ENCODE assay signal across 8 cellular contexts in genomic region chr1:209692745-209693504, GRCh38. TPM values are rescaled to one million over a fixed set of nuclear protein-coding genes. Genes with fewer than 3 reads are reported as not detected.
DNase-seq lines count a peak whose midpoint lies in the region; ATAC-seq and TF ChIP-seq lines count a peak whose summit lies in the region.

No MANE protein-coding gene starts in this region.

- ATAC-seq in HG02763 (IDR thresholded peaks at IDR 0.05; ENCODE audit: unreplicated experiment) (peak; percentile 55), HG02840 (IDR thresholded peaks at IDR 0.05; ENCODE audit: low FRiP score, unreplicated experiment) (no peak)

- intact Hi-C loops in mammary epithelial cell (cut with micrococcal nuclease): loop anchor here (1.0 kb wide), 7 partner anchors 37 to 124 kb away; no protein-coding TSS in a partner anchor

- H4K20me1 ChIP-seq in mammary epithelial cell (ENCODE audit: insufficient read depth, low read length): no peaks in the 10 kb centered on the region

- dilution Hi-C loops in mammary epithelial cell (cut with HindIII; ENCODE audit: low sequenced_read_pairs): no loop called here

- peak overlapping the region; percentile 71 for H3K9ac ChIP-seq in mammary epithelial cell (ENCODE audit: insufficient read depth, low read length)

- no peaks in the 10 kb centered on the region for H3K36me3 ChIP-seq in WERI-Rb-1
- no peaks in the 10 kb centered on the region for H3K36me3 ChIP-seq in mammary epithelial cell (ENCODE audit: insufficient read depth, low read length)

- 0% methylated on average over 3 of the region's 3 CpGs for WGBS in mammary epithelial cell (ENCODE audit: low coverage, missing lambda C conversion rate)

- H3K27me3 ChIP-seq in WERI-Rb-1 (ENCODE audit: insufficient read depth, low read depth, severe bottlenecking) (peaks cover 50% of the 10 kb centered on the region), mammary epithelial cell (ENCODE audit: insufficient read depth, low read length) (no peaks in the 10 kb centered on the region)

- peaks cover 17% of the 10 kb centered on the region for H3K79me2 ChIP-seq in mammary epithelial cell (ENCODE audit: insufficient read depth, low read length)

- H3K27ac ChIP-seq in WERI-Rb-1 (no peak overlapping the region), mammary epithelial cell (ENCODE audit: insufficient read depth, low read depth, low read length) (peak overlapping the region; percentile 85)

- peak; percentile 64 for TF ChIP-seq CTCF in WERI-Rb-1 (IDR thresholded peaks at IDR 0.05; ENCODE audit: low read depth, low read length)
- peak; percentile 80 to 83 for TF ChIP-seq CTCF in mammary epithelial cell (conservative IDR thresholded peaks at IDR 0.05 in 1 of 2, IDR thresholded peaks at IDR 0.05 in 1 of 2; ENCODE audit: extremely low read depth in 1 of 2, insufficient read depth in 1 of 2, low read depth in 1 of 2, low read length in 2 of 2)

- H2AFZ ChIP-seq in mammary epithelial cell (ENCODE audit: low read depth, low read length): peak overlapping the region; percentile 81

- H3K4me2 ChIP-seq in mammary epithelial cell (ENCODE audit: insufficient read depth, low read depth, low read length): peak overlapping the region; percentile 76

- H3K4me3 ChIP-seq in WERI-Rb-1 (ENCODE audit: low read depth, low read length) (no peak overlapping the region), mammary epithelial cell (replicated peaks in 1 of 3; ENCODE audit: insufficient read depth in 1 of 3, low read depth in 2 of 3, low read length in 3 of 3) (peak overlapping the region in 1 of 3 experiments; percentile 13)

- H3K4me1 ChIP-seq in mammary epithelial cell (ENCODE audit: insufficient read depth, low read length): peaks cover 41% of the 10 kb centered on the region

- CTCF ChIA-PET in mammary epithelial cell (lab: Charles Lee; ENCODE audit: low non-redundant PET): interaction anchor here (0.9 kb wide), 1 partner anchor 55 kb away, joined by 4 read pairs; no protein-coding TSS in a partner anchor

- in situ Hi-C loops in G401 (cut with HindIII; ENCODE audit: low sequenced_read_pairs) (no loop called here), mammary epithelial cell (cut with MboI; ENCODE audit: low sequenced_read_pairs in 2 of 2) (loop anchor here (5.0 kb wide), 1 partner anchor 36 kb away; no protein-coding TSS in a partner anchor)

- no TSS peak for BruUV-seq in mammary epithelial cell (replicated peaks; lab: Mats Ljungman, UMichigan)

- no peaks in the 10 kb centered on the region for H3K9me3 ChIP-seq in WERI-Rb-1 (ENCODE audit: severe bottlenecking)
- H3K9me3 ChIP-seq in mammary epithelial cell (replicated peaks; ENCODE audit: insufficient read depth, low read length): no peaks in the 10 kb centered on the region

- DNase-seq in G401 (ENCODE audit: low spot score) (peak; percentile 82), NCI-H2171 (lab: John Stamatoyannopoulos, UW) (peak; percentile 51), WERI-Rb-1 (peak; percentile 62), mammary epithelial cell (peak; percentile 73), islet precursor cell (peak; percentile 80)
- DNase-seq in stimulated activated CD4-positive, alpha-beta T cell treated with anti-CD3 and anti-CD28 coated beads, Interleukin-15, amount 100 ng/mL, for 48 hours (ENCODE audit: low read depth in 2 of 2): peak; percentile 59 to 72

RNA-seq across cellular contexts. Expression of gene HSD11B1, which starts 11.7 kb away (rescaled TPM):
- not detected in 2 replicates for total RNA-seq in G401 (2014; rRNA removed; shearing (Covaris generic))
- total RNA-seq in mammary epithelial cell: not detected
- 0.65 TPM for polyA plus RNA-seq in mammary epithelial cell
- polyA minus RNA-seq in mammary epithelial cell: not detected

RNA-seq across cellular contexts. Expression of gene G0S2, which starts 17.7 kb away (rescaled TPM):
- not detected in 2 replicates for total RNA-seq in G401 (2014; rRNA removed; shearing (Covaris generic))
- total RNA-seq in mammary epithelial cell: 10 to 100 TPM in 1 of 2 donors, 1 to 10 TPM in 1; 8.2 to 35.9 TPM
- 20.8 TPM for polyA plus RNA-seq in mammary epithelial cell
- not detected for polyA minus RNA-seq in mammary epithelial cell

RNA-seq across cellular contexts. Expression of gene LAMB3, which starts 40.7 kb away (rescaled TPM):
- total RNA-seq in G401 (2014; rRNA removed; shearing (Covaris generic)): not detected in 2 replicates
- total RNA-seq in mammary epithelial cell: 1,000 to 10,000 TPM in 1 of 2 donors, 100 to 1,000 TPM in 1; 920 to 2,749 TPM
- polyA plus RNA-seq in mammary epithelial cell: 1,283 TPM
- polyA minus RNA-seq in mammary epithelial cell: 1,625 TPM

Comparison
In these comparisons a context has a peak if more than half of its experiments do, and no peak if none do; other contexts are left out.
1. RNA of gene LAMB3, which starts 40.7 kb away (total RNA-seq): 920 to 2,749 TPM in mammary epithelial cell; not detected in G401; every median in the first group is over 100 times any median in the second.
2. Peak in every context shown above with its lines, with median percentiles within 50 percentile points of each other: DNase-seq.